ENCODE assay signal across 21 cellular contexts in the genomic region with DNA sequence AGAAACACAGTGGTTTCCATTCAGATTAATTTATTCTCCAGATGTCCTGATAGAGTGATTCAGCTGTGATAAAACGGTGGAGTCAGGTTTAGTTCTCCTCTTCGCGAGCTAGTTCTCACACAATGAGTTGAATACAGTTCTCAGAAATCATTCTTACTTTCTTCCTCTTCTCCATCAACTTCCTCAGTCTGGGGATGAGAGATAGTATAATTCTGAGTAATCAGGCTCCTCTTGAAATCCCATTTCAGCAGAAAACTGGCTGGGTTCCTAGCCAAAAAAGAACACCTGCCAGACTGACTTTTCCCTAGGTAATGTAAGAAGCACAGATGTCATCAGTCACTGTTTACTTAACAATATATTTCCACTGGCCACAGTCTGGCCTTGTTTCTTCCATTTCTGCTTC.
DNase-seq lines count a peak whose midpoint lies in the region; ATAC-seq lines count a peak whose summit lies in the region.
"Had no signal": no experiment of that assay in that cellular context is flagged by ENCODE, and none has a peak within 500 bp of the region (broad histone marks: within the 10 kb centered on the region; RNA-seq: fewer than 3 reads in every experiment).

No MANE protein-coding gene starts in this region.

- no peaks in the 10 kb centered on the region for H3K36me3 Mint-ChIP-seq in activated naive CD8-positive, alpha-beta T cell treated with anti-CD3 and anti-CD28 coated beads for 36 hours
- H3K36me3 Mint-ChIP-seq: activated naive CD4-positive, alpha-beta T cell treated with anti-CD3 and anti-CD28 coated beads, Interleukin-2, amount 10 ng/mL, durations not matched to agents 7 days and 5 days; brain; mesothelial cell of epicardium had no signal

- H3K4me3 Mint-ChIP-seq in activated naive CD8-positive, alpha-beta T cell treated with anti-CD3 and anti-CD28 coated beads for 36 hours, result no peak overlapping the region
- H3K4me3 Mint-ChIP-seq: activated CD4-positive, alpha-beta T cell treated with anti-CD3 and anti-CD28 coated beads for 36 hours; activated naive CD4-positive, alpha-beta T cell treated with anti-CD3 and anti-CD28 coated beads, Interleukin-2, amount 10 ng/mL, durations not matched to agents 7 days and 5 days; brain; dendritic cell treated with granulocyte-macrophage colony-stimulating factor and Interleukin-4, amounts not matched to agents 40 ng/mL and 50 ng/mL, for 4 days; mesothelial cell of epicardium had no signal

- H3K9me3 Mint-ChIP-seq in activated naive CD8-positive, alpha-beta T cell treated with anti-CD3 and anti-CD28 coated beads for 36 hours, result no peaks in the 10 kb centered on the region
- H3K9me3 Mint-ChIP-seq: activated naive CD4-positive, alpha-beta T cell treated with anti-CD3 and anti-CD28 coated beads, Interleukin-2, amount 10 ng/mL, durations not matched to agents 7 days and 5 days; brain; dendritic cell treated with granulocyte-macrophage colony-stimulating factor and Interleukin-4, amounts not matched to agents 40 ng/mL and 50 ng/mL, for 4 days; mesothelial cell of epicardium had no signal

- peak; percentile 72 for ATAC-seq in GM21515 (IDR thresholded peaks at IDR 0.05; ENCODE audit: unreplicated experiment)
- no peak for ATAC-seq in HG03108 (IDR thresholded peaks at IDR 0.05; ENCODE audit: unreplicated experiment)
- ATAC-seq: activated CD4-positive, alpha-beta T cell treated with anti-CD3 and anti-CD28 coated beads for 36 hours; Right ventricle myocardium inferior had no signal

- DNase-seq in GF-D8 (lab: John Stamatoyannopoulos, UW), result peak; percentile 89
- peak; percentile 88 for DNase-seq in NCI-H187 treated with DMSO at 0.1 percent for 48 hours (lab: John Stamatoyannopoulos, UW)
- no peak for DNase-seq in activated naive CD8-positive, alpha-beta T cell treated with anti-CD3 and anti-CD28 coated beads for 36 hours
- DNase-seq in iPS-NIHi11 (ENCODE audit: low spot score), result no peak
- DNase-seq in cerebellar cortex (ENCODE audit: low spot score), result no peak
- no peak for DNase-seq in nucleus accumbens (lab: John Stamatoyannopoulos, UW)
- DNase-seq: activated CD4-positive, alpha-beta T cell treated with anti-CD3 and anti-CD28 coated beads for 36 hours; activated naive CD4-positive, alpha-beta T cell treated with anti-CD3 and anti-CD28 coated beads, Interleukin-2, amount 10 ng/mL, durations not matched to agents 7 days and 5 days; esophagus squamous epithelium; HCEC 1CT; head of caudate nucleus; NCI-H1436 treated with DMSO at 0.1 percent for 48 hours; NCI-H526 treated with DMSO at 0.1 percent for 48 hours; sigmoid colon; T-helper 2 cell had no signal

- H3K27ac Mint-ChIP-seq in activated naive CD8-positive, alpha-beta T cell treated with anti-CD3 and anti-CD28 coated beads for 36 hours, result peak overlapping the region; percentile 18
- H3K27ac Mint-ChIP-seq: activated CD4-positive, alpha-beta T cell treated with anti-CD3 and anti-CD28 coated beads for 36 hours; activated naive CD4-positive, alpha-beta T cell treated with anti-CD3 and anti-CD28 coated beads, Interleukin-2, amount 10 ng/mL, durations not matched to agents 7 days and 5 days; dendritic cell treated with granulocyte-macrophage colony-stimulating factor and Interleukin-4, amounts not matched to agents 40 ng/mL and 50 ng/mL, for 4 days; mesothelial cell of epicardium had no signal

- H3K27me3 Mint-ChIP-seq in activated naive CD8-positive, alpha-beta T cell treated with anti-CD3 and anti-CD28 coated beads for 36 hours, result no peaks in the 10 kb centered on the region
- H3K27me3 Mint-ChIP-seq: activated CD4-positive, alpha-beta T cell treated with anti-CD3 and anti-CD28 coated beads for 36 hours; activated naive CD4-positive, alpha-beta T cell treated with anti-CD3 and anti-CD28 coated beads, Interleukin-2, amount 10 ng/mL, durations not matched to agents 7 days and 5 days; brain; dendritic cell treated with granulocyte-macrophage colony-stimulating factor and Interleukin-4, amounts not matched to agents 40 ng/mL and 50 ng/mL, for 4 days had no signal

- peaks cover 11% of the 10 kb centered on the region for H3K4me1 Mint-ChIP-seq in activated naive CD8-positive, alpha-beta T cell treated with anti-CD3 and anti-CD28 coated beads for 36 hours

Comparison
In these comparisons a context has a peak if more than half of its experiments do, and no peak if none do; other contexts are left out.
1. DNase-seq: peak in GF-D8 (single experiment) and NCI-H187 treated with DMSO at 0.1 percent for 48 hours (single experiment); none in activated naive CD8-positive, alpha-beta T cell treated with anti-CD3 and anti-CD28 coated beads for 36 hours (single experiment), iPS-NIHi11 (single experiment), cerebellar cortex (single experiment) and nucleus accumbens (0 of 56).